In the genomic region with DNA sequence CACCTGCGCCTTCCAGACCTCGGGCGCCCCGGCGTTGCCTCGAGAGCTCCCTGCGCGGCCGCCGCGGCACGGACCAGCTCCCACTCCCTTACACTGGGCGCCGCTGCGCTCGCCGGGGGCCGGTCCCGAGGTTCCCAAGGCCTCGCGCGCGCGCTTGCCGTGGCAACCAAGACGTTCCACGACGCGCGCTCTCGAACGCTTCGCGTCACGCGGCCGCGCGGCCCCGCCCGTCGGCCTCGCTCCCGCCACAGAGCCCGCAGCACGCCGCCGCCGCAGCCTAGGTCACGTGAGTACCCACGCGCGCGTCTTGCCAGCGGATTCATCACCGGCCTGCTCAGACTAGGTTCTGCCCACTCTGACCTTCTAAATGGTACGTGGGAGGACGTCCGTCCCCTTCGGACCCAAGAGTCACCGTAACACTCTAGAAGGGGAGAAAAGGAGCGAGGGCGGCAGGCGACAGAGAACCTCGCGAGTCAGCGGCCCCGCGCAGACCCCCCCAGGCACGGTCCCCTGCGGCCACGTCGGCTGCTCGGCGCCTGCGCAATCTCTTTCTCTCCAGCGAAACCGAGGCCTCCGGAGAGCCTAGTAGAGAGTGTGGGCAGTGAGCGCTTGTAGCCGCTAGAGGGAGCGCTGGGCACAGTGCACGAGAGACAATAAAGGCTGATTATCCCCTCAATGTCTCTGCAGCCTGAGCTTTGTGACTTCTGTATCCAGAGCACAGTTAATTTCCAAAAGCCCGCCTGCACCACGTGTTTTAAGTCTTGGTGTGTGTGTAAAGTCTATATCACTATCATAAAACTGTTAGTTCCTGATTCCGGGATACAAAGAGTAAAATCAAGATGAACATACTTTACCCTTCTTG, we compare ENCODE assay signal across 1 cellular context.
A peak's percentile ranks its signal among the peaks of the same experiment; 100 is the strongest.
TF ChIP-seq lines count a peak whose summit lies in the region.

A gene with protein sequence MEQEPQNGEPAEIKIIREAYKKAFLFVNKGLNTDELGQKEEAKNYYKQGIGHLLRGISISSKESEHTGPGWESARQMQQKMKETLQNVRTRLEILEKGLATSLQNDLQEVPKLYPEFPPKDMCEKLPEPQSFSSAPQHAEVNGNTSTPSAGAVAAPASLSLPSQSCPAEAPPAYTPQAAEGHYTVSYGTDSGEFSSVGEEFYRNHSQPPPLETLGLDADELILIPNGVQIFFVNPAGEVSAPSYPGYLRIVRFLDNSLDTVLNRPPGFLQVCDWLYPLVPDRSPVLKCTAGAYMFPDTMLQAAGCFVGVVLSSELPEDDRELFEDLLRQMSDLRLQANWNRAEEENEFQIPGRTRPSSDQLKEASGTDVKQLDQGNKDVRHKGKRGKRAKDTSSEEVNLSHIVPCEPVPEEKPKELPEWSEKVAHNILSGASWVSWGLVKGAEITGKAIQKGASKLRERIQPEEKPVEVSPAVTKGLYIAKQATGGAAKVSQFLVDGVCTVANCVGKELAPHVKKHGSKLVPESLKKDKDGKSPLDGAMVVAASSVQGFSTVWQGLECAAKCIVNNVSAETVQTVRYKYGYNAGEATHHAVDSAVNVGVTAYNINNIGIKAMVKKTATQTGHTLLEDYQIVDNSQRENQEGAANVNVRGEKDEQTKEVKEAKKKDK (minus strand): TSS at position 173 of the 862 bp plus-strand sequence. CDS start 10,564 bp downstream, outside the sequence.

TF ChIP-seq in GM12878, 131 proteins besides CTCF, POLR2A, EP300 and RAD21 (continued from another document and continues in another):
- TF ChIP-seq, protein P1, sequence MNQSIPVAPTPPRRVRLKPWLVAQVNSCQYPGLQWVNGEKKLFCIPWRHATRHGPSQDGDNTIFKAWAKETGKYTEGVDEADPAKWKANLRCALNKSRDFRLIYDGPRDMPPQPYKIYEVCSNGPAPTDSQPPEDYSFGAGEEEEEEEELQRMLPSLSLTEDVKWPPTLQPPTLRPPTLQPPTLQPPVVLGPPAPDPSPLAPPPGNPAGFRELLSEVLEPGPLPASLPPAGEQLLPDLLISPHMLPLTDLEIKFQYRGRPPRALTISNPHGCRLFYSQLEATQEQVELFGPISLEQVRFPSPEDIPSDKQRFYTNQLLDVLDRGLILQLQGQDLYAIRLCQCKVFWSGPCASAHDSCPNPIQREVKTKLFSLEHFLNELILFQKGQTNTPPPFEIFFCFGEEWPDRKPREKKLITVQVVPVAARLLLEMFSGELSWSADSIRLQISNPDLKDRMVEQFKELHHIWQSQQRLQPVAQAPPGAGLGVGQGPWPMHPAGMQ (IDR thresholded peaks at IDR 0.05; ENCODE audit: borderline replicate concordance), result no peak
- TF ChIP-seq, protein P2, sequence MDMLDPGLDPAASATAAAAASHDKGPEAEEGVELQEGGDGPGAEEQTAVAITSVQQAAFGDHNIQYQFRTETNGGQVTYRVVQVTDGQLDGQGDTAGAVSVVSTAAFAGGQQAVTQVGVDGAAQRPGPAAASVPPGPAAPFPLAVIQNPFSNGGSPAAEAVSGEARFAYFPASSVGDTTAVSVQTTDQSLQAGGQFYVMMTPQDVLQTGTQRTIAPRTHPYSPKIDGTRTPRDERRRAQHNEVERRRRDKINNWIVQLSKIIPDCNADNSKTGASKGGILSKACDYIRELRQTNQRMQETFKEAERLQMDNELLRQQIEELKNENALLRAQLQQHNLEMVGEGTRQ (IDR thresholded peaks at IDR 0.05; ENCODE audit: borderline replicate concordance, low read depth, low read length), result peak; percentile 48
- TF ChIP-seq SMC3 (IDR thresholded peaks at IDR 0.05; ENCODE audit: borderline replicate concordance, low read length), result peak; percentile 78
- peak; percentile 57; the same call in 1 of the 2 replicates for TF ChIP-seq FOXK2 (IDR thresholded peaks at IDR 0.05)
- TF ChIP-seq RELA (IDR thresholded peaks at IDR 0.05; ENCODE audit: borderline replicate concordance, partially characterized antibody), result peak; percentile 59
- peak; percentile 95 for TF ChIP-seq SMARCA5 (IDR thresholded peaks at IDR 0.05)
- TF ChIP-seq KLF5 (IDR thresholded peaks at IDR 0.05; ENCODE audit: partially characterized antibody), result peak; percentile 64
- TF ChIP-seq, protein P3, sequence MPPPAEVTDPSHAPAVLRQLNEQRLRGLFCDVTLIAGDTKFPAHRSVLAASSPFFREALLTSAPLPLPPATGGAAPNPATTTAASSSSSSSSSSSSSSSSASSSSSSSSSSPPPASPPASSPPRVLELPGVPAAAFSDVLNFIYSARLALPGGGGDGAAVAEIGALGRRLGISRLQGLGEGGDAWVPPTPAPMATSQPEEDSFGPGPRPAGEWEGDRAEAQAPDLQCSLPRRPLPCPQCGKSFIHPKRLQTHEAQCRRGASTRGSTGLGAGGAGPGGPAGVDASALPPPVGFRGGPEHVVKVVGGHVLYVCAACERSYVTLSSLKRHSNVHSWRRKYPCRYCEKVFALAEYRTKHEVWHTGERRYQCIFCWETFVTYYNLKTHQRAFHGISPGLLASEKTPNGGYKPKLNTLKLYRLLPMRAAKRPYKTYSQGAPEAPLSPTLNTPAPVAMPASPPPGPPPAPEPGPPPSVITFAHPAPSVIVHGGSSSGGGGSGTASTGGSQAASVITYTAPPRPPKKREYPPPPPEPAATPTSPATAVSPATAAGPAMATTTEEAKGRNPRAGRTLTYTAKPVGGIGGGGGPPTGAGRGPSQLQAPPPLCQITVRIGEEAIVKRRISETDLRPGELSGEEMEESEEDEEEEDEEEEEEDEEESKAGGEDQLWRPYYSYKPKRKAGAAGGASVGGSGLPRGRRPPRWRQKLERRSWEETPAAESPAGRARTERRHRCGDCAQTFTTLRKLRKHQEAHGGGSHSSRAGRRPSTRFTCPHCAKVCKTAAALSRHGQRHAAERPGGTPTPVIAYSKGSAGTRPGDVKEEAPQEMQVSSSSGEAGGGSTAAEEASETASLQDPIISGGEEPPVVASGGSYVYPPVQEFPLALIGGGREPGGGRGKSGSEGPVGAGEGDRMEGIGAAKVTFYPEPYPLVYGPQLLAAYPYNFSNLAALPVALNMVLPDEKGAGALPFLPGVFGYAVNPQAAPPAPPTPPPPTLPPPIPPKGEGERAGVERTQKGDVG (CRISPR knock-in tag; IDR thresholded peaks at IDR 0.05), result no peak
- TF ChIP-seq RB1 (IDR thresholded peaks at IDR 0.05; ENCODE audit: borderline replicate concordance), result no peak; the same call in 1 of the 2 replicates
- TF ChIP-seq CREB1 (IDR thresholded peaks at IDR 0.05; ENCODE audit: low read depth), result no peak; the same call in 1 of the 2 replicates
- no peak for TF ChIP-seq FOXM1 (IDR thresholded peaks at IDR 0.05; ENCODE audit: low read depth, low read length)
- no peak for TF ChIP-seq MYB (IDR thresholded peaks at IDR 0.05; ENCODE audit: borderline replicate concordance, low read depth, low read length)
- TF ChIP-seq, protein P4, sequence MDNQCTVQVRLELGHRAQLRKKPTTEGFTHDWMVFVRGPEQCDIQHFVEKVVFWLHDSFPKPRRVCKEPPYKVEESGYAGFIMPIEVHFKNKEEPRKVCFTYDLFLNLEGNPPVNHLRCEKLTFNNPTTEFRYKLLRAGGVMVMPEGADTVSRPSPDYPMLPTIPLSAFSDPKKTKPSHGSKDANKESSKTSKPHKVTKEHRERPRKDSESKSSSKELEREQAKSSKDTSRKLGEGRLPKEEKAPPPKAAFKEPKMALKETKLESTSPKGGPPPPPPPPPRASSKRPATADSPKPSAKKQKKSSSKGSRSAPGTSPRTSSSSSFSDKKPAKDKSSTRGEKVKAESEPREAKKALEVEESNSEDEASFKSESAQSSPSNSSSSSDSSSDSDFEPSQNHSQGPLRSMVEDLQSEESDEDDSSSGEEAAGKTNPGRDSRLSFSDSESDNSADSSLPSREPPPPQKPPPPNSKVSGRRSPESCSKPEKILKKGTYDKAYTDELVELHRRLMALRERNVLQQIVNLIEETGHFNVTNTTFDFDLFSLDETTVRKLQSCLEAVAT (IDR thresholded peaks at IDR 0.05), result peak; percentile 22; the same call in 1 of the 2 replicates
- TF ChIP-seq NR2F1 (conservative IDR thresholded peaks at IDR 0.05), result peak; percentile 69
- TF ChIP-seq GABPA (IDR thresholded peaks at IDR 0.05; ENCODE audit: low read depth), result no peak
- TF ChIP-seq, protein P5, sequence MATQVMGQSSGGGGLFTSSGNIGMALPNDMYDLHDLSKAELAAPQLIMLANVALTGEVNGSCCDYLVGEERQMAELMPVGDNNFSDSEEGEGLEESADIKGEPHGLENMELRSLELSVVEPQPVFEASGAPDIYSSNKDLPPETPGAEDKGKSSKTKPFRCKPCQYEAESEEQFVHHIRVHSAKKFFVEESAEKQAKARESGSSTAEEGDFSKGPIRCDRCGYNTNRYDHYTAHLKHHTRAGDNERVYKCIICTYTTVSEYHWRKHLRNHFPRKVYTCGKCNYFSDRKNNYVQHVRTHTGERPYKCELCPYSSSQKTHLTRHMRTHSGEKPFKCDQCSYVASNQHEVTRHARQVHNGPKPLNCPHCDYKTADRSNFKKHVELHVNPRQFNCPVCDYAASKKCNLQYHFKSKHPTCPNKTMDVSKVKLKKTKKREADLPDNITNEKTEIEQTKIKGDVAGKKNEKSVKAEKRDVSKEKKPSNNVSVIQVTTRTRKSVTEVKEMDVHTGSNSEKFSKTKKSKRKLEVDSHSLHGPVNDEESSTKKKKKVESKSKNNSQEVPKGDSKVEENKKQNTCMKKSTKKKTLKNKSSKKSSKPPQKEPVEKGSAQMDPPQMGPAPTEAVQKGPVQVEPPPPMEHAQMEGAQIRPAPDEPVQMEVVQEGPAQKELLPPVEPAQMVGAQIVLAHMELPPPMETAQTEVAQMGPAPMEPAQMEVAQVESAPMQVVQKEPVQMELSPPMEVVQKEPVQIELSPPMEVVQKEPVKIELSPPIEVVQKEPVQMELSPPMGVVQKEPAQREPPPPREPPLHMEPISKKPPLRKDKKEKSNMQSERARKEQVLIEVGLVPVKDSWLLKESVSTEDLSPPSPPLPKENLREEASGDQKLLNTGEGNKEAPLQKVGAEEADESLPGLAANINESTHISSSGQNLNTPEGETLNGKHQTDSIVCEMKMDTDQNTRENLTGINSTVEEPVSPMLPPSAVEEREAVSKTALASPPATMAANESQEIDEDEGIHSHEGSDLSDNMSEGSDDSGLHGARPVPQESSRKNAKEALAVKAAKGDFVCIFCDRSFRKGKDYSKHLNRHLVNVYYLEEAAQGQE (IDR thresholded peaks at IDR 0.05; ENCODE audit: low read depth, low read length), result no peak
- peak; percentile 86 for TF ChIP-seq RAD51 (IDR thresholded peaks at IDR 0.05)
- TF ChIP-seq ZNF24 (IDR thresholded peaks at IDR 0.05), result 0 out of 2 replicates have a peak, but pooled peaks have one; percentile 42
- no peak for TF ChIP-seq ZNF274 (IDR thresholded peaks at IDR 0.05; ENCODE audit: insufficient read depth, insufficient read length)
- 0 out of 2 replicates have a peak, but pooled peaks have one; percentile 40 for TF ChIP-seq MXI1 (IDR thresholded peaks at IDR 0.05; ENCODE audit: low read depth, low read length)
- TF ChIP-seq BACH1 (IDR thresholded peaks at IDR 0.05; ENCODE audit: borderline replicate concordance), result peak; percentile 98
- TF ChIP-seq NRF1 (conservative IDR thresholded peaks at IDR 0.05; ENCODE audit: low read depth, low read length), result peak; percentile 43
- TF ChIP-seq ZNF207 (IDR thresholded peaks at IDR 0.05; ENCODE audit: borderline replicate concordance), result peak; percentile 86
- TF ChIP-seq MEF2A (IDR thresholded peaks at IDR 0.05; ENCODE audit: insufficient read depth, low read depth, low read length), result no peak
- TF ChIP-seq, protein P6, sequence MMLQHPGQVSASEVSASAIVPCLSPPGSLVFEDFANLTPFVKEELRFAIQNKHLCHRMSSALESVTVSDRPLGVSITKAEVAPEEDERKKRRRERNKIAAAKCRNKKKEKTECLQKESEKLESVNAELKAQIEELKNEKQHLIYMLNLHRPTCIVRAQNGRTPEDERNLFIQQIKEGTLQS (IDR thresholded peaks at IDR 0.05; ENCODE audit: borderline replicate concordance, extremely low read depth, low read depth, low read length), result peak; percentile 1; the same call in 1 of the 2 replicates
- TF ChIP-seq STAT1 (conservative IDR thresholded peaks at IDR 0.05), result 0 out of 2 replicates have a peak, but pooled peaks have one; percentile 63
- TF ChIP-seq NFXL1 (IDR thresholded peaks at IDR 0.05; ENCODE audit: borderline replicate concordance), result no peak
- TF ChIP-seq SUZ12 (IDR thresholded peaks at IDR 0.05; ENCODE audit: unreplicated experiment), result no peak
- peak; percentile 51; the same call in 1 of the 2 replicates for TF ChIP-seq HDGF (IDR thresholded peaks at IDR 0.05)
- peak; percentile 53; the same call in 1 of the 2 replicates for TF ChIP-seq CBX5 (IDR thresholded peaks at IDR 0.05; ENCODE audit: low read depth)
- TF ChIP-seq KAT2A (conservative IDR thresholded peaks at IDR 0.05; ENCODE audit: control insufficient read depth, low read depth, low read length), result no peak
- TF ChIP-seq ZNF217 (IDR thresholded peaks at IDR 0.05), result peak; percentile 69; the same call in 1 of the 2 replicates
- TF ChIP-seq, protein P7, sequence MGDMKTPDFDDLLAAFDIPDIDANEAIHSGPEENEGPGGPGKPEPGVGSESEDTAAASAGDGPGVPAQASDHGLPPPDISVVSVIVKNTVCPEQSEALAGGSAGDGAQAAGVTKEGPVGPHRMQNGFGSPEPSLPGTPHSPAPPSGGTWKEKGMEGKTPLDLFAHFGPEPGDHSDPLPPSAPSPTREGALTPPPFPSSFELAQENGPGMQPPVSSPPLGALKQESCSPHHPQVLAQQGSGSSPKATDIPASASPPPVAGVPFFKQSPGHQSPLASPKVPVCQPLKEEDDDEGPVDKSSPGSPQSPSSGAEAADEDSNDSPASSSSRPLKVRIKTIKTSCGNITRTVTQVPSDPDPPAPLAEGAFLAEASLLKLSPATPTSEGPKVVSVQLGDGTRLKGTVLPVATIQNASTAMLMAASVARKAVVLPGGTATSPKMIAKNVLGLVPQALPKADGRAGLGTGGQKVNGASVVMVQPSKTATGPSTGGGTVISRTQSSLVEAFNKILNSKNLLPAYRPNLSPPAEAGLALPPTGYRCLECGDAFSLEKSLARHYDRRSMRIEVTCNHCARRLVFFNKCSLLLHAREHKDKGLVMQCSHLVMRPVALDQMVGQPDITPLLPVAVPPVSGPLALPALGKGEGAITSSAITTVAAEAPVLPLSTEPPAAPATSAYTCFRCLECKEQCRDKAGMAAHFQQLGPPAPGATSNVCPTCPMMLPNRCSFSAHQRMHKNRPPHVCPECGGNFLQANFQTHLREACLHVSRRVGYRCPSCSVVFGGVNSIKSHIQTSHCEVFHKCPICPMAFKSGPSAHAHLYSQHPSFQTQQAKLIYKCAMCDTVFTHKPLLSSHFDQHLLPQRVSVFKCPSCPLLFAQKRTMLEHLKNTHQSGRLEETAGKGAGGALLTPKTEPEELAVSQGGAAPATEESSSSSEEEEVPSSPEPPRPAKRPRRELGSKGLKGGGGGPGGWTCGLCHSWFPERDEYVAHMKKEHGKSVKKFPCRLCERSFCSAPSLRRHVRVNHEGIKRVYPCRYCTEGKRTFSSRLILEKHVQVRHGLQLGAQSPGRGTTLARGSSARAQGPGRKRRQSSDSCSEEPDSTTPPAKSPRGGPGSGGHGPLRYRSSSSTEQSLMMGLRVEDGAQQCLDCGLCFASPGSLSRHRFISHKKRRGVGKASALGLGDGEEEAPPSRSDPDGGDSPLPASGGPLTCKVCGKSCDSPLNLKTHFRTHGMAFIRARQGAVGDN (IDR thresholded peaks at IDR 0.05), result peak; percentile 86
- TF ChIP-seq, protein P8, sequence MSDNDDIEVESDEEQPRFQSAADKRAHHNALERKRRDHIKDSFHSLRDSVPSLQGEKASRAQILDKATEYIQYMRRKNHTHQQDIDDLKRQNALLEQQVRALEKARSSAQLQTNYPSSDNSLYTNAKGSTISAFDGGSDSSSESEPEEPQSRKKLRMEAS (IDR thresholded peaks at IDR 0.05; ENCODE audit: low read depth, low read length), result no peak; the same call in 1 of the 2 replicates
- TF ChIP-seq MTA2 (IDR thresholded peaks at IDR 0.05; ENCODE audit: low read depth), result no peak
- 0 out of 3 replicates have a peak, but pooled peaks have one; percentile 18 for TF ChIP-seq POU2F2 (IDR thresholded peaks at IDR 0.05; ENCODE audit: borderline replicate concordance, low read depth, low read length)
- peak; percentile 62 for TF ChIP-seq RUNX3 (IDR thresholded peaks at IDR 0.05; ENCODE audit: low read length)
- TF ChIP-seq BHLHE40 (IDR thresholded peaks at IDR 0.05; ENCODE audit: borderline replicate concordance in 1 of 2, low read depth in 2 of 2, low read length in 1 of 2), result peak; percentile 92 to 99
- TF ChIP-seq SIN3A (IDR thresholded peaks at IDR 0.05; ENCODE audit: low read depth, low read length), result no peak
